ENCODE assay signal across 11 cellular contexts in genomic region chr3:23253214-23253613, GRCh38.
A peak's percentile ranks its signal among the peaks of the same experiment; 100 is the strongest.
DNase-seq lines count a peak whose midpoint lies in the region; ATAC-seq and TF ChIP-seq lines count a peak whose summit lies in the region.
"Had no signal": no experiment of that assay in that cellular context is flagged by ENCODE, and none has a peak within 500 bp of the region (broad histone marks: within the 10 kb centered on the region; RNA-seq: fewer than 3 reads in every experiment).

No MANE protein-coding gene starts in this region.

- H3K36me3 Mint-ChIP-seq in activated naive CD4-positive, alpha-beta T cell treated with anti-CD3 and anti-CD28 coated beads, Interleukin-2, amount 10 ng/mL, durations not matched to agents 7 days and 5 days: no peaks in the 10 kb centered on the region

- H3K27ac Mint-ChIP-seq in activated naive CD4-positive, alpha-beta T cell treated with anti-CD3 and anti-CD28 coated beads, Interleukin-2, amount 10 ng/mL, durations not matched to agents 7 days and 5 days: no peak overlapping the region

- no peaks in the 10 kb centered on the region for H3K27me3 Mint-ChIP-seq in activated naive CD4-positive, alpha-beta T cell treated with anti-CD3 and anti-CD28 coated beads, Interleukin-2, amount 10 ng/mL, durations not matched to agents 7 days and 5 days

- no peak overlapping the region for H3K4me3 Mint-ChIP-seq in activated naive CD4-positive, alpha-beta T cell treated with anti-CD3 and anti-CD28 coated beads, Interleukin-2, amount 10 ng/mL, durations not matched to agents 7 days and 5 days

- ATAC-seq in GM18909 (IDR thresholded peaks at IDR 0.05; ENCODE audit: poor library complexity, unreplicated experiment): peak; percentile 76
- ATAC-seq in GM21619 (IDR thresholded peaks at IDR 0.05; ENCODE audit: unreplicated experiment): peak; percentile 83
- ATAC-seq in HG03103 (IDR thresholded peaks at IDR 0.05; ENCODE audit: low read depth, unreplicated experiment): peak; percentile 85

- DNase-seq in kidney tubule cell (ENCODE audit: low spot score): peak; percentile 37
- DNase-seq in cerebellar cortex (ENCODE audit: low spot score): no peak
- no peak for DNase-seq in GM10266 (ENCODE audit: extremely low spot score)
- DNase-seq in activated naive CD4-positive, alpha-beta T cell treated with anti-CD3 and anti-CD28 coated beads, Interleukin-2, amount 10 ng/mL, durations not matched to agents 7 days and 5 days: no peak
- no peak for DNase-seq in stimulated activated CD4-positive, alpha-beta T cell treated with anti-CD3 and anti-CD28 coated beads, Interleukin-15, amount 100 ng/mL, for 24 hours
- DNase-seq: kidney glomerular epithelial cell, nucleus accumbens, T1000 had no signal

- H3K9me3 Mint-ChIP-seq in activated naive CD4-positive, alpha-beta T cell treated with anti-CD3 and anti-CD28 coated beads, Interleukin-2, amount 10 ng/mL, durations not matched to agents 7 days and 5 days: peaks cover 3% of the 10 kb centered on the region

- no peak for TF ChIP-seq CTCF in GM10266 (IDR thresholded peaks at IDR 0.05; ENCODE audit: control insufficient read depth, insufficient read depth, low read depth, missing control alignments)

- no peaks in the 10 kb centered on the region for H3K4me1 Mint-ChIP-seq in activated naive CD4-positive, alpha-beta T cell treated with anti-CD3 and anti-CD28 coated beads, Interleukin-2, amount 10 ng/mL, durations not matched to agents 7 days and 5 days

- CTCF ChIA-PET in activated naive CD4-positive, alpha-beta T cell treated with anti-CD3 and anti-CD28 coated beads, Interleukin-2, amount 10 ng/mL, durations not matched to agents 7 days and 5 days (lab: Charles Lee): no interaction called here
